Comparison of ENCODE assay signal across 7 cellular contexts in the genomic region with DNA sequence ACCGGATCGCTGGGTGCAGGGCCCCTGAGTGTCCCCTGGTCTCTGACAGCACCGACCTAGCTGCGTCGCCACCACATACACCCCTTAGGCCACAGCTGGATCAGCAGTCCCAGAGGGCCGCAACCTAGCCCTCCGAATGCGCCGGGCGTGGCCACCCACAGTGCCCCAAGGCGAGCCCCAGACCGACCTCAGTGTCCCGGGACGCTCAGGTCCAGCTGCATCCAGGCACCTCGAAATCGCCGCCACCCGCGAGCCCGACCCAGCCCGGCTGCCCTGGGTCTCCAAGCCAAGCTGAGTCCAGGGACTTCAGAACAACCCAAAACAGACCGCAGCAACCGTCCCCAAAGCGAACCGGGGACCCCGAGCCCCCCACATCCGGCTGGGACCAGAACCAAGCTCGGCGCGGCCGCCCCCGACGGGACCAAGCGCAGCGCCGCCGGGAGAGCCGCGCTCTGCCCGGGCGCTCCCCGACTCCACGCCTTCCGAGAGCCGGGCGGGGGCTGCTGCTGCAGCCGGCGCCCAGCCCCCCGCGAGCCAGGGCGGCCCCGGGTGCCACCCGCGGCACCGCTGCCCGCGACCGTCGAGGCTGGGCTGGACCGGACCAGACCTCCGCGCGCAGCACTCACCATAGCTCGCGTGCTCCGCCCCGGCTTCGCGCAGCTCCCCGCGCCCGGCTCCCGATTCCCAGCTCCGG.
DNase-seq lines count a peak whose midpoint lies in the region; ATAC-seq and TF ChIP-seq lines count a peak whose summit lies in the region.

No MANE protein-coding gene starts in this region.

- peak overlapping the region; percentile 85 for H3K9ac ChIP-seq in SU-DHL-6 (ENCODE audit: low read length)
- peak overlapping the region; percentile 67 for H3K9ac ChIP-seq in rectal smooth muscle tissue (ENCODE audit: low read length)

- ATAC-seq in GM18511 (IDR thresholded peaks at IDR 0.05; ENCODE audit: unreplicated experiment) (peak; percentile 21), HG02610 (IDR thresholded peaks at IDR 0.05; ENCODE audit: unreplicated experiment) (peak; percentile 23)

- H3K79me2 ChIP-seq in SU-DHL-6 (ENCODE audit: insufficient read depth, low read length): peaks cover 51% of the 10 kb centered on the region

- no peaks in the 10 kb centered on the region for H3K9me3 ChIP-seq in SU-DHL-6 (ENCODE audit: insufficient read depth, low read length)

- H4K20me1 ChIP-seq in SU-DHL-6 (ENCODE audit: low read depth, low read length): no peaks in the 10 kb centered on the region

- H2AFZ ChIP-seq in SU-DHL-6 (ENCODE audit: low read depth, low read length, severe bottlenecking): no peak overlapping the region

- peak overlapping the region; percentile 52; the same call in 1 of the 2 replicates for H3K27ac ChIP-seq in SU-DHL-6 (ENCODE audit: low read depth, low read length)
- H3K27ac ChIP-seq in rectal smooth muscle tissue (ENCODE audit: low read depth, low read length): peak overlapping the region; percentile 88

- DNase-seq in foreskin fibroblast (peak in 1 of 2 donors; percentile 54), NCI-H1436 (lab: John Stamatoyannopoulos, UW) (no peak), DMS79 (lab: John Stamatoyannopoulos, UW) (no peak)

- peaks cover 41% of the 10 kb centered on the region for H3K4me1 ChIP-seq in rectal smooth muscle tissue (ENCODE audit: control insufficient read depth, insufficient read depth, low read length)

- H3K27me3 ChIP-seq in SU-DHL-6 (ENCODE audit: low read length) (no peaks in the 10 kb centered on the region), rectal smooth muscle tissue (ENCODE audit: control insufficient read depth, insufficient read depth, low read length) (no peaks in the 10 kb centered on the region)

- 0 out of 2 replicates have a peak, but pooled peaks cover 11% of the 10 kb centered on the region for H3F3A ChIP-seq in SU-DHL-6 (ENCODE audit: insufficient read depth)

- peak overlapping the region; percentile 81 for H3K4me2 ChIP-seq in SU-DHL-6 (ENCODE audit: low read depth, low read length, poor library complexity, severe bottlenecking)

- H3K36me3 ChIP-seq in SU-DHL-6 (ENCODE audit: low read length): no peaks in the 10 kb centered on the region
- H3K36me3 ChIP-seq in rectal smooth muscle tissue (ENCODE audit: control insufficient read depth, insufficient read depth, low read length): no peaks in the 10 kb centered on the region

- H3K4me3 ChIP-seq in SU-DHL-6 (ENCODE audit: insufficient read depth, low read length, poor library complexity, severe bottlenecking): peak overlapping the region; percentile 80
- H3K4me3 ChIP-seq in foreskin fibroblast (ENCODE audit: low read depth in 1 of 2, low read length in 2 of 2): peak overlapping the region; percentile 76 to 85
- peak overlapping the region; percentile 75 for H3K4me3 ChIP-seq in rectal smooth muscle tissue (ENCODE audit: low read length)

- no peaks in the 10 kb centered on the region for H3K9me2 ChIP-seq in SU-DHL-6 (replicated peaks; ENCODE audit: insufficient read depth, low read length)

- TF ChIP-seq CTCF in SU-DHL-6 (IDR thresholded peaks at IDR 0.05; ENCODE audit: insufficient read depth, low read length, poor library complexity, severe bottlenecking) (no peak), foreskin fibroblast (IDR thresholded peaks at IDR 0.05; ENCODE audit: low read depth, low read length) (no peak)
